Comparison of ENCODE assay signal across 2 cellular contexts in the genomic region with DNA sequence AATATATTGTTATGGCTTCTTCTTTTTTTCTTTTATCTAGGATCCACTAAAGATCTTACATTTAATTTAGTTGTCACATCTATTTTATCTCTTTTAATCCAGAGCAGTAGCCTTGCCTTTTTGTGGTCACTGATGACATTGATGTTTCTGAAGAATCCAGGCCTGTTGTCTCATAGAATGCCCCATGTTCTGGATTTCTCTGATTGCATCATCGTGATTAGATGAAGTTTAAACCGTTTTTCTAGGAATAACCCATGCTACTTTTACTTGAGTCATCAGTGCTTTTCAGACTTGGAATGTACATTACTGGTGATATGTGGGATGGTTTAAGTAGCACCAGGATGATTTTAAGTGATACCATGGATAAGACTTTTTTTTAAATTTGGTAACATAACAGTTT.
TF ChIP-seq lines count a peak whose summit lies in the region.

No MANE protein-coding gene starts in this region.

TF ChIP-seq in IMR-90, 13 proteins besides CTCF, POLR2A, EP300 and RAD21:
- no peak for TF ChIP-seq BHLHE40 (IDR thresholded peaks at IDR 0.05; ENCODE audit: low read depth, low read length)
- no peak for TF ChIP-seq MAFK (IDR thresholded peaks at IDR 0.05; ENCODE audit: low read depth, low read length)
- no peak for TF ChIP-seq NFE2L2 (IDR thresholded peaks at IDR 0.05; ENCODE audit: low read depth, low read length)
- TF ChIP-seq CEBPB (IDR thresholded peaks at IDR 0.05; ENCODE audit: low read depth, low read length): peak; percentile 69
- no peak for TF ChIP-seq RCOR1 (IDR thresholded peaks at IDR 0.05; ENCODE audit: insufficient replicate concordance, low read length)

TF ChIP-seq in H1, 55 proteins besides CTCF, POLR2A, EP300 and RAD21:
- TF ChIP-seq KDM1A (IDR thresholded peaks at IDR 0.05; ENCODE audit: borderline replicate concordance, low read length) (no peak), RFX5 (IDR thresholded peaks at IDR 0.05; ENCODE audit: borderline replicate concordance, low read depth, low read length) (no peak), TAF1 (IDR thresholded peaks at IDR 0.05; ENCODE audit: low read depth, low read length) (no peak), CEBPB (IDR thresholded peaks at IDR 0.05; ENCODE audit: low read depth, low read length) (peak; percentile 46; the same call in 1 of the 2 replicates)
